In genomic region chr2:191265311-191266170, GRCh38 we compare ENCODE assay signal across 8 cellular contexts. TPM values are rescaled to one million over a fixed set of nuclear protein-coding genes. Genes with fewer than 3 reads are reported as not detected.
DNase-seq lines count a peak whose midpoint lies in the region; ATAC-seq and TF ChIP-seq lines count a peak whose summit lies in the region.

No MANE protein-coding gene starts in this region.

- intact Hi-C loops in CD8-positive, alpha-beta T cell (cut with DNase I, micrococcal nuclease) = no loop called here
- intact Hi-C loops in activated naive CD4-positive, alpha-beta T cell treated with anti-CD3 and anti-CD28 coated beads for 36 hours (cut with micrococcal nuclease) = no loop called here

- no peak for ATAC-seq in CD8-positive, alpha-beta T cell

- H3K36me3 ChIP-seq in GM23248 (ENCODE audit: low read depth) = no peaks in the 10 kb centered on the region
- H3K36me3 ChIP-seq in skeletal muscle tissue (ENCODE audit: control insufficient read depth in 3 of 3, insufficient read depth in 3 of 3, low read length in 3 of 3) = no peaks in the 10 kb centered on the region
- H3K36me3 ChIP-seq in CD8-positive, alpha-beta T cell (ENCODE audit: insufficient read depth, low read length) = no peaks in the 10 kb centered on the region

- H2AFZ ChIP-seq in GM23248 = no peak overlapping the region

- H3K9ac ChIP-seq in GM23248 (peak overlapping the region; percentile 42), skeletal muscle tissue (ENCODE audit: low read depth in 1 of 3, low read length in 3 of 3) (peak overlapping the region in 1 of 3 donors; percentile 45)

- DNase-seq in GM23248 (peak; percentile 86), cardiac fibroblast (ENCODE audit: low read depth in 2 of 2) (peak; percentile 67 to 83), iris pigment epithelial cell (ENCODE audit: low read depth) (peak; percentile 62), midbrain (lab: John Stamatoyannopoulos, UW) (no peak)
- DNase-seq in stimulated activated CD4-positive, alpha-beta T cell treated with anti-CD3 and anti-CD28 coated beads, Interleukin-2, amount 100 ng/mL, for 48 hours = no peak
- no peak for DNase-seq in CD8-positive, alpha-beta T cell
- no peak for DNase-seq in activated naive CD4-positive, alpha-beta T cell treated with anti-CD3 and anti-CD28 coated beads for 36 hours

- POLR2A ChIA-PET in CD8-positive, alpha-beta T cell (lab: Charles Lee) = no interaction called here

- peaks cover 57% of the 10 kb centered on the region for H3K4me1 ChIP-seq in GM23248 (ENCODE audit: insufficient read depth)
- H3K4me1 ChIP-seq in skeletal muscle tissue (ENCODE audit: control insufficient read depth in 3 of 3, insufficient read depth in 3 of 3, low read length in 3 of 3) = peaks cover 9 to 19% (median 9%) of the 10 kb centered on the region in 3 donors
- H3K4me1 ChIP-seq in CD8-positive, alpha-beta T cell (ENCODE audit: insufficient read depth, low read length) = no peaks in the 10 kb centered on the region

- peaks cover 54% of the 10 kb centered on the region for H3F3A ChIP-seq in GM23248 (ENCODE audit: insufficient read depth)

- peak overlapping the region; percentile 64 for H3K4me2 ChIP-seq in GM23248 (ENCODE audit: unreplicated experiment)

- H3K4me3 Mint-ChIP-seq in CD8-positive, alpha-beta T cell = no peak overlapping the region
- no peak overlapping the region for H3K4me3 Mint-ChIP-seq in activated naive CD4-positive, alpha-beta T cell treated with anti-CD3 and anti-CD28 coated beads for 36 hours

- H3K36me3 Mint-ChIP-seq in CD8-positive, alpha-beta T cell = no peaks in the 10 kb centered on the region
- no peaks in the 10 kb centered on the region for H3K36me3 Mint-ChIP-seq in activated naive CD4-positive, alpha-beta T cell treated with anti-CD3 and anti-CD28 coated beads for 36 hours (ENCODE audit: low read depth)

- no peaks in the 10 kb centered on the region for H3K9me3 Mint-ChIP-seq in CD8-positive, alpha-beta T cell
- no peaks in the 10 kb centered on the region for H3K9me3 Mint-ChIP-seq in activated naive CD4-positive, alpha-beta T cell treated with anti-CD3 and anti-CD28 coated beads for 36 hours

- no peaks in the 10 kb centered on the region for H4K20me1 ChIP-seq in GM23248 (ENCODE audit: insufficient read depth)

- H3K4me3 ChIP-seq in GM23248 (peak overlapping the region; percentile 45), cardiac fibroblast (replicated peaks in 1 of 2; ENCODE audit: low read depth in 2 of 2, low read length in 2 of 2) (peak overlapping the region in 1 of 2 donors; percentile 7), skeletal muscle tissue (ENCODE audit: low read length in 3 of 3) (peak overlapping the region in 2 of 3 donors; percentile 20 to 42)
- no peak overlapping the region for H3K4me3 ChIP-seq in CD8-positive, alpha-beta T cell (ENCODE audit: low read depth, low read length)

- H3K27ac Mint-ChIP-seq in CD8-positive, alpha-beta T cell = no peak overlapping the region
- no peak overlapping the region for H3K27ac Mint-ChIP-seq in activated naive CD4-positive, alpha-beta T cell treated with anti-CD3 and anti-CD28 coated beads for 36 hours

- no peak for TF ChIP-seq CTCF in cardiac fibroblast (IDR thresholded peaks at IDR 0.05; ENCODE audit: low read depth, low read length)
- no peak for TF ChIP-seq CTCF in CD8-positive, alpha-beta T cell (IDR thresholded peaks at IDR 0.05)

- CTCF ChIA-PET in CD8-positive, alpha-beta T cell (lab: Charles Lee) = no interaction called here
- CTCF ChIA-PET in activated naive CD4-positive, alpha-beta T cell treated with anti-CD3 and anti-CD28 coated beads for 36 hours (lab: Charles Lee) = no interaction called here

- peaks cover 3% of the 10 kb centered on the region for H3K27me3 Mint-ChIP-seq in CD8-positive, alpha-beta T cell (ENCODE audit: low read depth)
- H3K27me3 Mint-ChIP-seq in activated naive CD4-positive, alpha-beta T cell treated with anti-CD3 and anti-CD28 coated beads for 36 hours (ENCODE audit: low read depth) = no peaks in the 10 kb centered on the region

- H3K79me2 ChIP-seq in GM23248 (ENCODE audit: insufficient read depth) = peaks cover 88% of the 10 kb centered on the region

- in situ Hi-C loops in GM23248 (cut with MboI) = no loop called here

- H3K27ac ChIP-seq in GM23248 = peak overlapping the region; percentile 84
- H3K27ac ChIP-seq in skeletal muscle tissue (ENCODE audit: low read depth, low read length) = peak overlapping the region; percentile 79
- H3K27ac ChIP-seq in CD8-positive, alpha-beta T cell (ENCODE audit: low read depth, low read length) = no peak overlapping the region

- H3K9me3 ChIP-seq in GM23248 (ENCODE audit: low read depth) (no peaks in the 10 kb centered on the region), skeletal muscle tissue (ENCODE audit: control insufficient read depth in 3 of 3, low read length in 3 of 3) (no peaks in the 10 kb centered on the region)
- no peaks in the 10 kb centered on the region for H3K9me3 ChIP-seq in CD8-positive, alpha-beta T cell (ENCODE audit: low read length)

- H3K9me2 ChIP-seq in GM23248 (ENCODE audit: insufficient read depth) = no peaks in the 10 kb centered on the region

- 2 to 3% methylated on average over 15 of the region's 15 CpGs for WGBS in GM23248 (ENCODE audit: low coverage in 1 of 2, low lambda C conversion rate in 2 of 2, missing lambda C conversion rate in 2 of 2), 2 experiments

- no peaks in the 10 kb centered on the region for H3K27me3 ChIP-seq in GM23248 (replicated peaks; ENCODE audit: insufficient read depth)
- H3K27me3 ChIP-seq in skeletal muscle tissue (ENCODE audit: control insufficient read depth in 3 of 3, insufficient read depth in 3 of 3, low read length in 3 of 3) = no peaks in the 10 kb centered on the region
- H3K27me3 ChIP-seq in CD8-positive, alpha-beta T cell (ENCODE audit: insufficient read depth, low read length) = no peaks in the 10 kb centered on the region

- no peaks in the 10 kb centered on the region for H3K4me1 Mint-ChIP-seq in CD8-positive, alpha-beta T cell (ENCODE audit: low read depth)
- H3K4me1 Mint-ChIP-seq in activated naive CD4-positive, alpha-beta T cell treated with anti-CD3 and anti-CD28 coated beads for 36 hours (ENCODE audit: low read depth) = peaks cover 7% of the 10 kb centered on the region

RNA-seq across cellular contexts. Expression of gene MYO1B, which starts 20.3 kb away (rescaled TPM):
- total RNA-seq in GM23248 (2014; rRNA removed; shearing (Covaris generic)) = 197 and 211 TPM in 2 replicates
- polyA plus RNA-seq in GM23248 (2016; fragmentation: Nextera tagmentation; extraction: Ambion mirVana) = 120 and 126 TPM in 2 replicates
- total RNA-seq in skeletal muscle tissue = 125 TPM
- under 1 TPM; 0.38 to 1.00 TPM for total RNA-seq in CD8-positive, alpha-beta T cell
- total RNA-seq in activated naive CD4-positive, alpha-beta T cell treated with anti-CD3 and anti-CD28 coated beads for 36 hours = 10 to 100 TPM; 39.2 to 40.5 TPM

Comparison
In these comparisons a context has a peak if more than half of its experiments do, and no peak if none do; other contexts are left out.
1. DNase-seq: peak in GM23248 (single experiment), cardiac fibroblast (2 of 2) and iris pigment epithelial cell (single experiment); none in stimulated activated CD4-positive, alpha-beta T cell treated with anti-CD3 and anti-CD28 coated beads, Interleukin-2, amount 100 ng/mL, for 48 hours (0 of 2), midbrain (single experiment), CD8-positive, alpha-beta T cell (0 of 7) and activated naive CD4-positive, alpha-beta T cell treated with anti-CD3 and anti-CD28 coated beads for 36 hours (single experiment).
2. RNA of gene MYO1B, which starts 20.3 kb away (total RNA-seq): 197 to 211 TPM in GM23248, 125 TPM in skeletal muscle tissue (single experiment) and 39.2 to 40.5 TPM in activated naive CD4-positive, alpha-beta T cell treated with anti-CD3 and anti-CD28 coated beads for 36 hours; 0.38 to 1.00 TPM in CD8-positive, alpha-beta T cell; every median in the first group is over 10 times any median in the second.